Comparison of ENCODE assay signal across 9 cellular contexts in the genomic region with DNA sequence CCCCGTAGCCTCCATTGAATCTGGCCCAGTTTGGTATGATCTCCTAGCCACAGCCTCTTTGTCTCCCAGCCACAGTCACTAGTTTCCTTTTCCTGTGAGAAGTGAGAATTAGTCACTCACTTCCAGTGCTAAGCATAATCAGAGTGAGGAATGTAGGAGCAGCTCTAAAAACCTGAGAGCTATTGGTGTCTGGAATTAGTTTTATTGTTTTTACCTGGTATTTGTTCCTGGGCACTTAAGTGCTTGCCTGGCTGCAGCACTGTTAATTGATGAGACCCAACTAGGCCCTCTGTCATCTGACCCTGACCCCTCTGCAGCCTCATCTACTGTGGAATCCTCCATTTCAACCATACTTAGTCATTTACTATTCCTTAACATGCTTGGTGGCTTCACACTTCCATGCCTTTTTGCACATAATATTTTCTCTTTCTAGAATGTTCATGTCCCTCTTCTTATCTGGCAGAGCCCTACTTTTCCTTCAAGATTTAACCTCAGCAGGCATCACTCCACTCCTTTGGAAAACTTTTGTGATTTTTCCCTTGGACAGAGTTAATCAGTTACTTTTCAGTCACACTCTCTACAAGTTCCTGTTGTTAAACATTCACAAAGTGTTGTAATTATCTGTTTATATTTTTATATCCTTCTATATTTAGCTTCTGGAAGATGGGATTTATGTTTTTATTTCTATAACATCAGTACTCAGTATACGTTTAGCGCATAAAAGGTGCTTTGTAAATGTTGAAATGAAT. TPM values are rescaled to one million over a fixed set of nuclear protein-coding genes. Genes with fewer than 3 reads are reported as not detected.
DNase-seq lines count a peak whose midpoint lies in the region; ATAC-seq and TF ChIP-seq lines count a peak whose summit lies in the region.
"Had no signal": no experiment of that assay in that cellular context is flagged by ENCODE, and none has a peak within 500 bp of the region (broad histone marks: within the 10 kb centered on the region; RNA-seq: fewer than 3 reads in every experiment).

No MANE protein-coding gene starts in this region.

- H3K27ac Mint-ChIP-seq in activated CD4-positive, alpha-beta memory T cell treated with anti-CD3 and anti-CD28 coated beads, Interleukin-2, amount 10 ng/mL, durations not matched to agents 7 days and 5 days, result peak overlapping the region; percentile 20

- H3K9me3 ChIP-seq in cardiac muscle cell (ENCODE audit: low read depth), result no peaks in the 10 kb centered on the region
- no peaks in the 10 kb centered on the region for H3K9me3 ChIP-seq in aorta (ENCODE audit: control insufficient read depth, low read length)

- CTCF ChIA-PET in activated CD4-positive, alpha-beta memory T cell treated with anti-CD3 and anti-CD28 coated beads, Interleukin-2, amount 10 ng/mL, durations not matched to agents 7 days and 5 days (lab: Charles Lee), result interaction anchor here (1.2 kb wide), 2 partner anchors 13 to 27 kb away, joined by 3 read pairs; no protein-coding TSS in a partner anchor

- H3K27ac ChIP-seq in cardiac muscle cell, result peak overlapping the region; percentile 20
- no peak overlapping the region for H3K27ac ChIP-seq in aorta (ENCODE audit: low read depth in 1 of 2, low read length in 2 of 2)
- H3K27ac ChIP-seq: SK-N-MC had no signal

- H3K27me3 Mint-ChIP-seq in activated CD4-positive, alpha-beta memory T cell treated with anti-CD3 and anti-CD28 coated beads, Interleukin-2, amount 10 ng/mL, durations not matched to agents 7 days and 5 days, result no peaks in the 10 kb centered on the region

- POLR2A ChIA-PET in activated CD4-positive, alpha-beta memory T cell treated with anti-CD3 and anti-CD28 coated beads, Interleukin-2, amount 10 ng/mL, durations not matched to agents 7 days and 5 days (lab: Charles Lee), result interaction anchor here (1.4 to 3.1 kb wide), 2 partner anchors 42 to 49 kb away, joined by 3 to 14 read pairs; partner anchors contain the start of gene PDE8A

- DNase-seq in cardiac muscle cell (ENCODE audit: low read depth in 1 of 2, low spot score in 1 of 2), result peak in 1 of 2 donors; percentile 57
- DNase-seq in Right ventricle myocardium superior, result no peak
- no peak for DNase-seq in activated CD4-positive, alpha-beta memory T cell treated with anti-CD3 and anti-CD28 coated beads, Interleukin-2, amount 10 ng/mL, durations not matched to agents 7 days and 5 days
- DNase-seq in kidney tubule cell (ENCODE audit: low spot score), result peak; percentile 77
- no peak for DNase-seq in aorta
- no peak for DNase-seq in NCI-H2029 (lab: John Stamatoyannopoulos, UW)
- DNase-seq in COLO668 (lab: John Stamatoyannopoulos, UW; ENCODE audit: unreplicated experiment), result no peak

- H3K4me1 ChIP-seq in cardiac muscle cell (ENCODE audit: low read depth) (no peaks in the 10 kb centered on the region), aorta (ENCODE audit: control insufficient read depth in 1 of 2, insufficient read depth in 2 of 2, low read length in 2 of 2) (peaks cover 0 to 4% of the 10 kb centered on the region in 2 donors)

- H3K27me3 ChIP-seq in cardiac muscle cell (no peaks in the 10 kb centered on the region), aorta (ENCODE audit: control insufficient read depth in 1 of 2, insufficient read depth in 2 of 2, low read length in 1 of 2) (no peaks in the 10 kb centered on the region)

- peaks cover 51% of the 10 kb centered on the region for H3K4me1 Mint-ChIP-seq in activated CD4-positive, alpha-beta memory T cell treated with anti-CD3 and anti-CD28 coated beads, Interleukin-2, amount 10 ng/mL, durations not matched to agents 7 days and 5 days

- TF ChIP-seq CTCF in cardiac muscle cell (IDR thresholded peaks at IDR 0.05; ENCODE audit: low read depth, low read length), result no peak

- intact Hi-C loops in Right ventricle myocardium superior (cut with DNase I), result no loop called here
- intact Hi-C loops in aorta (cut with DNase I), result no loop called here

- WGBS in aorta, 2 donors, result 85 to 86% methylated on average over 3 of the region's 3 CpGs

- H3K36me3 ChIP-seq in cardiac muscle cell, result no peaks in the 10 kb centered on the region
- no peaks in the 10 kb centered on the region for H3K36me3 ChIP-seq in aorta (ENCODE audit: control insufficient read depth in 1 of 2, insufficient read depth in 2 of 2, low read length in 1 of 2)

- H3K4me3 ChIP-seq in cardiac muscle cell, result no peak overlapping the region
- no peak overlapping the region for H3K4me3 ChIP-seq in aorta (ENCODE audit: low read length in 2 of 2)
- H3K4me3 ChIP-seq: SK-N-MC had no signal

- no peaks in the 10 kb centered on the region for H3K36me3 Mint-ChIP-seq in activated CD4-positive, alpha-beta memory T cell treated with anti-CD3 and anti-CD28 coated beads, Interleukin-2, amount 10 ng/mL, durations not matched to agents 7 days and 5 days (ENCODE audit: low read depth)

- ATAC-seq in Right ventricle myocardium superior (ENCODE audit: poor library complexity) (no peak), aorta (ENCODE audit: low FRiP score) (peak; percentile 57), HG03135 (IDR thresholded peaks at IDR 0.05; ENCODE audit: unreplicated experiment) (no peak)

- no peaks in the 10 kb centered on the region for H3K9me3 Mint-ChIP-seq in activated CD4-positive, alpha-beta memory T cell treated with anti-CD3 and anti-CD28 coated beads, Interleukin-2, amount 10 ng/mL, durations not matched to agents 7 days and 5 days

- H3K4me3 Mint-ChIP-seq in activated CD4-positive, alpha-beta memory T cell treated with anti-CD3 and anti-CD28 coated beads, Interleukin-2, amount 10 ng/mL, durations not matched to agents 7 days and 5 days, result no peak overlapping the region

RNA-seq across cellular contexts. Expression of gene PDE8A, which starts 48.8 kb away (rescaled TPM):
- total RNA-seq in cardiac muscle cell (18.6 and 26.8 TPM in 2 replicates), Right ventricle myocardium superior (13.5 TPM), aorta (10 to 100 TPM; 68.8 to 71.1 TPM)
- polyA plus RNA-seq in cardiac muscle cell (10.2 and 14.2 TPM in 2 replicates), aorta (10 to 100 TPM in 1 of 2 donors, 1 to 10 TPM in 1; 8.5 to 24.3 TPM)
- total RNA-seq in activated CD4-positive, alpha-beta memory T cell treated with anti-CD3 and anti-CD28 coated beads, Interleukin-2, amount 10 ng/mL, durations not matched to agents 7 days and 5 days, result 10 to 100 TPM; 24.4 to 25.1 TPM
